In the genomic region with DNA sequence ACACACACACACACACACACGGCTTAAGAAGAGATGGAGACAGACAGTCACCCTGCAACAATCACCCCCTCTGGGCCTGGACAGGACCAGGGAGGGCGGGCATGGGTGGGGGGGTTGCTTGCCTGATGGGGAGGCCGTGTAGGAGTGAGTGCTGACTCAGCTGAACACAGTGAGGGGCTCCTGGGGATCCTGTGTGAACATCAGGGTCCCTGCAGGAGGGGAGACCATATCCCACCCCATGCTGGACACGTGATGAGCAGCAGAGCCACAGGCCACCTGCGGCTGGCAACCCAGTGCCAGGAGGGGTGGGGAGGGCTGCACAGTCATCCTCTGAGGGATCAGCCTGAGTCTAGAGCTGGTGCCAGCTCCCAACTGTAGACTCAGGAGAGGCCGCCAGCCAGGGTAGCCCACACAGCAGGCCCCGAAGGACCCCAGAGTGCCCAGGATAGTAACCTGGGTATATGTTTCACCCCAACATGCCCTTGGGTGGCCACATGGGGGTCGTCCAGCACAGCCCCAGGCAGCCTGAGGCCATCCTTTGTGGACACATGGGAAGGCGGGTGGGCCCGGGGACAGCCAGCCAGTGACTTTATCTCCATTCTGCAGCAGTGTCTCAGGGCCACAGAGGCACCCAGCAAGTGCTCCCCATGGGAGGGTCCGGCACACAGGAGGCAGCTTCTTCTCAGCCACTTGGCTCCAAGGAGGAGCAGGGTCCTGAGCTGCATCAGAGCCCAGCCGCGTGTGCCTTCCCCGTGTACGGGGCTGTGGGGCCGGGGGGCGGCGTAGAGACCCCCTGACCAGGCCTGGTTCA, we compare ENCODE assay signal across 17 cellular contexts.
DNase-seq lines count a peak whose midpoint lies in the region; ATAC-seq, FAIRE-seq and TF ChIP-seq lines count a peak whose summit lies in the region.
"Had no signal": no experiment of that assay in that cellular context is flagged by ENCODE, and none has a peak within 500 bp of the region (broad histone marks: within the 10 kb centered on the region; RNA-seq: fewer than 3 reads in every experiment).

No MANE protein-coding gene starts in this region.

- peak overlapping the region; percentile 61; the same call in 1 of the 2 replicates for H3K4me2 ChIP-seq in K562 (ENCODE audit: insufficient read depth, low read length)

- H3K36me3 ChIP-seq in K562 (ENCODE audit: control insufficient read depth, insufficient read depth, low read length) (no peaks in the 10 kb centered on the region), A673 (ENCODE audit: insufficient read depth, low read length, poor library complexity, severe bottlenecking) (no peaks in the 10 kb centered on the region)
- H3K36me3 ChIP-seq: BLaER1 treated with 17β-estradiol and CSF1 and Interleukin-3, amounts not matched to agents 10 nM and 100 nM had no signal

- no peaks in the 10 kb centered on the region for H3K4me1 Mint-ChIP-seq in activated T-cell treated with anti-CD3 and anti-CD28 coated beads, Interleukin-2, amount 50 U/mL, for 24 hours (ENCODE audit: low read depth)
- H3K4me1 Mint-ChIP-seq: CD4-positive, CD25-positive, alpha-beta regulatory T cell had no signal

- H3K36me3 Mint-ChIP-seq in activated T-cell treated with anti-CD3 and anti-CD28 coated beads, Interleukin-2, amount 50 U/mL, for 24 hours (ENCODE audit: low read depth): no peaks in the 10 kb centered on the region
- H3K36me3 Mint-ChIP-seq: CD4-positive, CD25-positive, alpha-beta regulatory T cell; IgD-negative memory B cell had no signal

- H3K27ac Mint-ChIP-seq in activated T-cell treated with anti-CD3 and anti-CD28 coated beads, Interleukin-2, amount 50 U/mL, for 24 hours: no peak overlapping the region
- H3K27ac Mint-ChIP-seq: IgD-negative memory B cell had no signal

- no peaks in the 10 kb centered on the region for H4K20me1 ChIP-seq in K562 (replicated peaks; ENCODE audit: control insufficient read depth, insufficient read depth, low read length)

- CTCF ChIA-PET in K562 (lab: Yijun Ruan, JAX; ENCODE audit: low intra/inter-chr PET ratio) (no interaction called here), A673 (lab: Charles Lee) (no interaction called here)

- BruUV-seq in K562 (replicated peaks; lab: Mats Ljungman, UMichigan) (no TSS peak), A673 (replicated peaks; lab: Mats Ljungman, UMichigan) (no TSS peak)

- H3K9me3 ChIP-seq in K562 (replicated peaks; ENCODE audit: control insufficient read depth, insufficient read depth, low read depth, low read length) (no peaks in the 10 kb centered on the region; the same call in 1 of the 2 replicates), A673 (ENCODE audit: low read depth, low read length, poor library complexity, severe bottlenecking) (no peaks in the 10 kb centered on the region)
- H3K9me3 ChIP-seq: BLaER1 treated with 17β-estradiol and CSF1 and Interleukin-3, amounts not matched to agents 10 nM and 100 nM had no signal

- ATAC-seq in K562: peak; percentile 24
- ATAC-seq: HCT116 had no signal

- no peak for TF ChIP-seq EP300 in K562 (IDR thresholded peaks at IDR 0.05; ENCODE audit: low read length)

- TF ChIP-seq RAD21 in K562 (CRISPR knock-in tag; conservative IDR thresholded peaks at IDR 0.05 in 1 of 2, IDR thresholded peaks at IDR 0.05 in 1 of 2): no peak

- H3K9ac ChIP-seq in K562 (ENCODE audit: insufficient read depth in 1 of 2, low read depth in 2 of 2, low read length in 2 of 2): peak overlapping the region in 1 of 2 experiments; percentile 76; a peak in 2 of 4 replicates
- H3K9ac ChIP-seq: BLaER1 treated with 17β-estradiol and CSF1 and Interleukin-3, amounts not matched to agents 10 nM and 100 nM had no signal

- DNase-seq in activated T-cell treated with anti-CD3 and anti-CD28 coated beads, Interleukin-2, amount 50 U/mL, for 24 hours: peak; percentile 18
- DNase-seq in activated T-cell treated with anti-CD3 and anti-CD28 coated beads, Interleukin-2, amount 50 U/mL, for 48 hours: no peak
- DNase-seq in GM13976 (ENCODE audit: low spot score): peak; percentile 27
- peak in 3 of 4 experiments; percentile 18 to 58 (median 38) for DNase-seq in K562 (ENCODE audit: extremely low read depth in 1 of 4, low spot score in 3 of 4)
- DNase-seq in erythroblast (lab: John Stamatoyannopoulos, UW): peak; percentile 64 to 78
- DNase-seq in HCEC 1CT: no peak
- DNase-seq in NCI-H446 treated with DMSO at 0.1 percent for 48 hours (lab: John Stamatoyannopoulos, UW): no peak
- DNase-seq in A673 (ENCODE audit: low spot score): no peak
- DNase-seq: ACHN; CD4-positive, CD25-positive, alpha-beta regulatory T cell; DMS53; GOT3 had no signal

- H3K27me3 Mint-ChIP-seq in activated T-cell treated with anti-CD3 and anti-CD28 coated beads, Interleukin-2, amount 50 U/mL, for 24 hours: peaks cover 32% of the 10 kb centered on the region

- H3K9me1 ChIP-seq in K562 (ENCODE audit: control insufficient read depth, insufficient read depth, low read length): no peaks in the 10 kb centered on the region

- no peak for TF ChIP-seq POLR2A in K562 (conservative IDR thresholded peaks at IDR 0.05)
- TF ChIP-seq POLR2A in erythroblast (IDR thresholded peaks at IDR 0.05; ENCODE audit: low read length): no peak

- no peak overlapping the region for H3K4me3 ChIP-seq in K562
- no peak overlapping the region for H3K4me3 ChIP-seq in A673 (ENCODE audit: low read depth, low read length, poor library complexity, severe bottlenecking)
- H3K4me3 ChIP-seq: BLaER1 treated with 17β-estradiol and CSF1 and Interleukin-3, amounts not matched to agents 10 nM and 100 nM had no signal

- intact Hi-C loops in K562 (cut with micrococcal nuclease) (no loop called here), A673 (cut with micrococcal nuclease; ENCODE audit: unreplicated experiment) (no loop called here)

- in situ Hi-C loops in GM13976 (cut with MboI; ENCODE audit: low sequenced_read_pairs, unreplicated experiment): no loop called here
- in situ Hi-C loops in K562 (cut with MboI): no loop called here

- WGBS in K562 (ENCODE audit: insufficient coverage, low coverage, missing lambda C conversion rate): 12% methylated on average over 18 of the region's 18 CpGs

- no peak overlapping the region for H3K4me3 Mint-ChIP-seq in activated T-cell treated with anti-CD3 and anti-CD28 coated beads, Interleukin-2, amount 50 U/mL, for 24 hours
- H3K4me3 Mint-ChIP-seq: CD4-positive, CD25-positive, alpha-beta regulatory T cell; IgD-negative memory B cell had no signal

- no peak for FAIRE-seq in K562 (lab: Jason Lieb, UNC)
- FAIRE-seq: GM12891 had no signal

- no peaks in the 10 kb centered on the region for H3K9me3 Mint-ChIP-seq in activated T-cell treated with anti-CD3 and anti-CD28 coated beads, Interleukin-2, amount 50 U/mL, for 24 hours
- H3K9me3 Mint-ChIP-seq: IgD-negative memory B cell had no signal

- POLR2A ChIA-PET in K562 (lab: Yijun Ruan, JAX): interaction anchor here (0.6 kb wide), 1 partner anchor 805 kb away, joined by 3 read pairs; no protein-coding TSS in a partner anchor
- POLR2A ChIA-PET in A673 (lab: Charles Lee; ENCODE audit: low non-redundant PET): no interaction called here

- no peaks in the 10 kb centered on the region for H3K79me2 ChIP-seq in K562 (ENCODE audit: control insufficient read depth, insufficient read depth, low read length)

- TF ChIP-seq CTCF in GM13976 (IDR thresholded peaks at IDR 0.05; ENCODE audit: borderline replicate concordance, control extremely low read depth, extremely low read depth, insufficient read depth, missing control alignments): no peak
- TF ChIP-seq CTCF in K562 (IDR thresholded peaks at IDR 0.05 in 2 of 3, conservative IDR thresholded peaks at IDR 0.05 in 1 of 3; ENCODE audit: insufficient read depth in 2 of 3, low read depth in 1 of 3, low read length in 3 of 3): no peak
- TF ChIP-seq CTCF in A673 (conservative IDR thresholded peaks at IDR 0.05; ENCODE audit: low read depth, low read length): no peak

- H3K27ac ChIP-seq in K562 (ENCODE audit: extremely low read depth, low read depth, low read length) (no peak overlapping the region), A673 (ENCODE audit: low read depth, low read length, poor library complexity, severe bottlenecking) (no peak overlapping the region)
- H3K27ac ChIP-seq: 22Rv1; BLaER1 treated with 17β-estradiol and CSF1 and Interleukin-3, amounts not matched to agents 10 nM and 100 nM had no signal

- no peak overlapping the region for H2AFZ ChIP-seq in K562 (ENCODE audit: low read depth, low read length)

- H3K27me3 ChIP-seq in K562 (ENCODE audit: control insufficient read depth in 2 of 2, insufficient read depth in 2 of 2, low read length in 2 of 2) (no peaks in the 10 kb centered on the region), A673 (replicated peaks; ENCODE audit: insufficient read depth, low read depth, low read length, poor library complexity) (peaks cover 7% of the 10 kb centered on the region)

- H3K4me1 ChIP-seq in K562 (replicated peaks in 1 of 2; ENCODE audit: control insufficient read depth in 2 of 2, insufficient read depth in 2 of 2, low read length in 2 of 2): peaks cover 20 to 21% of the 10 kb centered on the region in 2 experiments; a peak in 4 of 5 replicates
- no peaks in the 10 kb centered on the region for H3K4me1 ChIP-seq in A673 (ENCODE audit: insufficient read depth, low read length, poor library complexity, severe bottlenecking)

TF ChIP-seq in K562, 482 proteins besides CTCF, POLR2A, EP300 and RAD21 (continues in another document):
- TF ChIP-seq MAFK (IDR thresholded peaks at IDR 0.05; ENCODE audit: low read length): peak; percentile 53
- peak; percentile 81 for TF ChIP-seq ZNF316 (IDR thresholded peaks at IDR 0.05)
- TF ChIP-seq C11orf30 (IDR thresholded peaks at IDR 0.05; ENCODE audit: low read depth): peak; percentile 78
- TF ChIP-seq MAFG (tag; conservative IDR thresholded peaks at IDR 0.05): peak; percentile 48
- no peak for TF ChIP-seq ZFP30 (CRISPR knock-in tag; IDR thresholded peaks at IDR 0.05; ENCODE audit: borderline replicate concordance)
- TF ChIP-seq ZKSCAN1 (IDR thresholded peaks at IDR 0.05; ENCODE audit: low read depth, low read length): peak; percentile 67; the same call in 1 of the 2 replicates
- no peak for TF ChIP-seq FOXM1 (IDR thresholded peaks at IDR 0.05; ENCODE audit: low read depth)
- TF ChIP-seq FOXM1 (CRISPR knock-in tag; IDR thresholded peaks at IDR 0.05; ENCODE audit: low read depth): no peak
- TF ChIP-seq TCF3 (CRISPR knock-in tag; IDR thresholded peaks at IDR 0.05): peak; percentile 62
- TF ChIP-seq STAG1 (CRISPR knock-in tag; IDR thresholded peaks at IDR 0.05; ENCODE audit: borderline replicate concordance): no peak
- 0 out of 2 replicates have a peak, but pooled peaks have one; percentile 13 for TF ChIP-seq RBFOX2 (IDR thresholded peaks at IDR 0.05; ENCODE audit: low read depth, low read length)
- TF ChIP-seq MAFF (IDR thresholded peaks at IDR 0.05; ENCODE audit: low read length): peak; percentile 23; the same call in 1 of the 2 replicates
- TF ChIP-seq ZNF263 (CRISPR knock-in tag; IDR thresholded peaks at IDR 0.05; ENCODE audit: borderline replicate concordance): peak; percentile 83

Comparison
In these comparisons a context has a peak if more than half of its experiments do, and no peak if none do; other contexts are left out.
1. DNase-seq: peak in activated T-cell treated with anti-CD3 and anti-CD28 coated beads, Interleukin-2, amount 50 U/mL, for 24 hours (single experiment), GM13976 (single experiment), K562 (3 of 4) and erythroblast (2 of 2); none in activated T-cell treated with anti-CD3 and anti-CD28 coated beads, Interleukin-2, amount 50 U/mL, for 48 hours (0 of 2), HCEC 1CT (single experiment), NCI-H446 treated with DMSO at 0.1 percent for 48 hours (single experiment) and A673 (single experiment).